In genomic region chr2:126828471-126828870, GRCh38 we compare ENCODE assay signal across 15 cellular contexts.
"Had no signal": no experiment of that assay in that cellular context is flagged by ENCODE, and none has a peak within 500 bp of the region (broad histone marks: within the 10 kb centered on the region; RNA-seq: fewer than 3 reads in every experiment).

No MANE protein-coding gene starts in this region.

- ATAC-seq: activated T-cell treated with anti-CD3 and anti-CD28 coated beads, Interleukin-2, amount 50 U/mL, for 4 hours; heart right ventricle; left lung; sciatic nerve; stimulated activated memory B cell treated with anti-CD40 and anti-IgM and Interleukin-4, amounts not matched to agents 10 μg/mL and 1 μg/mL and 100 μg/mL, for 72 hours; upper lobe of right lung had no signal

- DNase-seq: activated CD4-positive, alpha-beta T cell treated with anti-CD3 and anti-CD28 coated beads, Interleukin-2, amount 50 U/mL, for 1 hour; activated CD8-positive, alpha-beta memory T cell treated with anti-CD3 and anti-CD28 coated beads, Interleukin-2, amount 50 U/mL, for 4 hours; activated naive CD4-positive, alpha-beta T cell treated with anti-CD3 and anti-CD28 coated beads for 36 hours; activated T-cell treated with anti-CD3 and anti-CD28 coated beads, Interleukin-2, amount 50 U/mL, for 4 hours; brain microvascular endothelial cell; heart right ventricle; left lung; mammary epithelial cell; midbrain; nucleus accumbens; stimulated activated CD4-positive, alpha-beta T cell treated with anti-CD3 and anti-CD28 coated beads, Interleukin-4, amount 100 ng/mL, for 4 hours; testis; upper lobe of right lung had no signal
